In genomic region chr7:91266931-91267557, GRCh38 we compare ENCODE assay signal across 9 cellular contexts. TPM values are rescaled to one million over a fixed set of nuclear protein-coding genes. Genes with fewer than 3 reads are reported as not detected.
DNase-seq lines count a peak whose midpoint lies in the region; ATAC-seq lines count a peak whose summit lies in the region.
"Had no signal": no experiment of that assay in that cellular context is flagged by ENCODE, and none has a peak within 500 bp of the region (broad histone marks: within the 10 kb centered on the region; RNA-seq: fewer than 3 reads in every experiment).

No MANE protein-coding gene starts in this region.

- no peaks in the 10 kb centered on the region for H3K36me3 ChIP-seq in aorta (ENCODE audit: control insufficient read depth in 1 of 2, insufficient read depth in 2 of 2, low read length in 1 of 2)

- H3K27me3 Mint-ChIP-seq in activated naive CD4-positive, alpha-beta T cell treated with anti-CD3 and anti-CD28 coated beads, Interleukin-2, amount 10 ng/mL, durations not matched to agents 7 days and 5 days: peaks cover 52% of the 10 kb centered on the region
- H3K27me3 Mint-ChIP-seq in naive B cell: peaks cover 28 to 43% (median 42%) of the 10 kb centered on the region in 3 donors

- no peaks in the 10 kb centered on the region for H3K36me3 Mint-ChIP-seq in activated naive CD4-positive, alpha-beta T cell treated with anti-CD3 and anti-CD28 coated beads, Interleukin-2, amount 10 ng/mL, durations not matched to agents 7 days and 5 days
- peaks cover 4 to 15% of the 10 kb centered on the region in 2 donors for H3K36me3 Mint-ChIP-seq in activated naive CD4-positive, alpha-beta T cell treated with anti-CD3 and anti-CD28 coated beads, Interleukin-2, amount 50 U/mL, for 72 hours
- H3K36me3 Mint-ChIP-seq in naive B cell: no peaks in the 10 kb centered on the region

- no peaks in the 10 kb centered on the region for H3K9me3 ChIP-seq in aorta (ENCODE audit: control insufficient read depth, low read length)
- H3K9me3 ChIP-seq: SJSA1 had no signal

- peaks cover 13% of the 10 kb centered on the region for H3K4me1 Mint-ChIP-seq in activated naive CD4-positive, alpha-beta T cell treated with anti-CD3 and anti-CD28 coated beads, Interleukin-2, amount 10 ng/mL, durations not matched to agents 7 days and 5 days
- peaks cover 13 to 19% (median 17%) of the 10 kb centered on the region in 3 donors for H3K4me1 Mint-ChIP-seq in naive B cell

- CTCF ChIA-PET in activated naive CD4-positive, alpha-beta T cell treated with anti-CD3 and anti-CD28 coated beads, Interleukin-2, amount 10 ng/mL, durations not matched to agents 7 days and 5 days (lab: Charles Lee): no interaction called here

- intact Hi-C loops in aorta (cut with DNase I): loop anchor here (5.0 to 10.0 kb wide), 3 partner anchors 182 to 368 kb away; no protein-coding TSS in a partner anchor

- no peaks in the 10 kb centered on the region for H3K4me1 ChIP-seq in aorta (ENCODE audit: control insufficient read depth in 1 of 2, insufficient read depth in 2 of 2, low read length in 2 of 2)

- peak overlapping the region; percentile 72 to 86 for H3K4me3 ChIP-seq in aorta (ENCODE audit: low read length in 2 of 2)
- H3K4me3 ChIP-seq: SJSA1 had no signal

- 6 to 10% methylated on average over 31 of the region's 31 CpGs for WGBS in aorta, 2 donors

- DNase-seq in activated naive CD4-positive, alpha-beta T cell treated with anti-CD3 and anti-CD28 coated beads, Interleukin-2, amount 10 ng/mL, durations not matched to agents 7 days and 5 days: no peak
- DNase-seq in activated naive CD4-positive, alpha-beta T cell treated with anti-CD3 and anti-CD28 coated beads, Interleukin-2, amount 50 U/mL, for 72 hours (ENCODE audit: low spot score in 2 of 2): no peak
- DNase-seq in fibroblast of gingiva (ENCODE audit: low read depth): peak; percentile 31
- DNase-seq in naive B cell: no peak
- DNase-seq in aorta: peak; percentile 55 to 79
- DNase-seq in DMS153 treated with DMSO at 0.1 percent for 48 hours (lab: John Stamatoyannopoulos, UW; ENCODE audit: unreplicated experiment): no peak
- DNase-seq in ecto neural progenitor cell (ENCODE audit: low spot score): no peak

- H3K27me3 ChIP-seq in aorta (ENCODE audit: control insufficient read depth in 1 of 2, insufficient read depth in 2 of 2, low read length in 1 of 2): no peaks in the 10 kb centered on the region
- H3K27me3 ChIP-seq: SJSA1 had no signal

- H3K27ac Mint-ChIP-seq in activated naive CD4-positive, alpha-beta T cell treated with anti-CD3 and anti-CD28 coated beads, Interleukin-2, amount 10 ng/mL, durations not matched to agents 7 days and 5 days: no peak overlapping the region
- H3K27ac Mint-ChIP-seq in activated naive CD4-positive, alpha-beta T cell treated with anti-CD3 and anti-CD28 coated beads, Interleukin-2, amount 50 U/mL, for 72 hours: no peak overlapping the region
- no peak overlapping the region for H3K27ac Mint-ChIP-seq in naive B cell

- H3K27ac ChIP-seq in aorta (ENCODE audit: low read depth in 1 of 2, low read length in 2 of 2): peak overlapping the region in 1 of 2 donors; percentile 64
- H3K27ac ChIP-seq: SJSA1 had no signal

- ATAC-seq in activated naive CD4-positive, alpha-beta T cell treated with anti-CD3 and anti-CD28 coated beads, Interleukin-2, amount 50 U/mL, for 72 hours: no peak
- ATAC-seq in naive B cell (ENCODE audit: low read depth in 2 of 2) (no peak), aorta (ENCODE audit: low FRiP score) (no peak), GM21390 (IDR thresholded peaks at IDR 0.05; ENCODE audit: unreplicated experiment) (no peak)

- peak overlapping the region; percentile 29 for H3K4me3 Mint-ChIP-seq in activated naive CD4-positive, alpha-beta T cell treated with anti-CD3 and anti-CD28 coated beads, Interleukin-2, amount 10 ng/mL, durations not matched to agents 7 days and 5 days
- peak overlapping the region in 7 of 8 donors; percentile 48 to 95 (median 90) for H3K4me3 Mint-ChIP-seq in naive B cell

- H3K9me3 Mint-ChIP-seq in activated naive CD4-positive, alpha-beta T cell treated with anti-CD3 and anti-CD28 coated beads, Interleukin-2, amount 10 ng/mL, durations not matched to agents 7 days and 5 days: peaks cover 2% of the 10 kb centered on the region
- H3K9me3 Mint-ChIP-seq in activated naive CD4-positive, alpha-beta T cell treated with anti-CD3 and anti-CD28 coated beads, Interleukin-2, amount 50 U/mL, for 72 hours: no peaks in the 10 kb centered on the region
- H3K9me3 Mint-ChIP-seq in naive B cell: no peaks in the 10 kb centered on the region

RNA-seq across cellular contexts. Expression of gene FZD1, which starts 2.8 kb away (rescaled TPM):
- 1 to 10 TPM in 1 of 2 donors, under 1 TPM in 1; 0.52 to 2.3 TPM for total RNA-seq in activated naive CD4-positive, alpha-beta T cell treated with anti-CD3 and anti-CD28 coated beads, Interleukin-2, amount 50 U/mL, for 72 hours
- polyA plus RNA-seq in naive B cell (ENCODE audit: low read depth in 6 of 6): under 1 TPM in 3 of 6 donors, not detected in 3; 0.03 to 0.08 (median 0.04) TPM
- total RNA-seq in aorta: 10 to 100 TPM; 38.5 to 49.2 TPM
- polyA plus RNA-seq in aorta: 10 to 100 TPM in 1 of 2 donors, 1 to 10 TPM in 1; 8.8 to 16.1 TPM

Comparison
In these comparisons a context has a peak if more than half of its experiments do, and no peak if none do; other contexts are left out.
1. DNase-seq: peak in fibroblast of gingiva (single experiment) and aorta (2 of 2); none in activated naive CD4-positive, alpha-beta T cell treated with anti-CD3 and anti-CD28 coated beads, Interleukin-2, amount 10 ng/mL, durations not matched to agents 7 days and 5 days (single experiment), activated naive CD4-positive, alpha-beta T cell treated with anti-CD3 and anti-CD28 coated beads, Interleukin-2, amount 50 U/mL, for 72 hours (0 of 2), naive B cell (single experiment), DMS153 treated with DMSO at 0.1 percent for 48 hours (single experiment) and ecto neural progenitor cell (single experiment).
2. RNA of gene FZD1, which starts 2.8 kb away (total RNA-seq): 38.5 to 49.2 TPM in aorta; 0.52 to 2.3 TPM in activated naive CD4-positive, alpha-beta T cell treated with anti-CD3 and anti-CD28 coated beads, Interleukin-2, amount 50 U/mL, for 72 hours; every median in the first group is over 10 times any median in the second.